10 cellular contexts compared by ENCODE assay signal in genomic region chr3:149487598-149488197, GRCh38. TPM values are rescaled to one million over a fixed set of nuclear protein-coding genes. Genes with fewer than 3 reads are reported as not detected.
DNase-seq lines count a peak whose midpoint lies in the region; ATAC-seq and TF ChIP-seq lines count a peak whose summit lies in the region.
"Had no signal": no experiment of that assay in that cellular context is flagged by ENCODE, and none has a peak within 500 bp of the region (broad histone marks: within the 10 kb centered on the region; RNA-seq: fewer than 3 reads in every experiment).

No MANE protein-coding gene starts in this region.

- ATAC-seq in activated CD4-positive, alpha-beta T cell treated with anti-CD3 and anti-CD28 coated beads for 36 hours = peak; percentile 36

- CTCF ChIA-PET in activated CD4-positive, alpha-beta T cell treated with anti-CD3 and anti-CD28 coated beads for 36 hours (lab: Charles Lee) = interaction anchor here (0.6 to 1.9 kb wide), 3 partner anchors 8 to 142 kb away, joined by 4 to 6 read pairs (median 5); no protein-coding TSS in a partner anchor

- no peak overlapping the region for H3K27ac ChIP-seq in tibial artery

- DNase-seq in activated CD4-positive, alpha-beta T cell treated with anti-CD3 and anti-CD28 coated beads for 36 hours = peak; percentile 64
- no peak for DNase-seq in activated CD4-positive, alpha-beta T cell treated with anti-CD3 and anti-CD28 coated beads, Interleukin-2, amount 50 U/mL, for 1 hour
- DNase-seq in HFF-Myc (ENCODE audit: extremely low read depth, low read depth) (no peak), RKO (ENCODE audit: low spot score) (peak; percentile 41), epithelial cell of esophagus (ENCODE audit: low read depth) (no peak), type B pancreatic cell (ENCODE audit: extremely low spot score, unreplicated experiment) (no peak), tibial artery (no peak), GM19238 (ENCODE audit: insufficient read length, low spot score) (no peak)

- no peaks in the 10 kb centered on the region for H3K4me1 Mint-ChIP-seq in activated CD4-positive, alpha-beta T cell treated with anti-CD3 and anti-CD28 coated beads for 36 hours
- no peaks in the 10 kb centered on the region for H3K4me1 Mint-ChIP-seq in type B pancreatic cell (ENCODE audit: unreplicated experiment)
- H3K4me1 Mint-ChIP-seq: activated naive CD4-positive, alpha-beta T cell treated with anti-CD3 and anti-CD28 coated beads, Interleukin-2, amount 50 U/mL, for 24 hours had no signal

- H3K9me3 ChIP-seq in tibial artery = no peaks in the 10 kb centered on the region

- H3K36me3 Mint-ChIP-seq in activated CD4-positive, alpha-beta T cell treated with anti-CD3 and anti-CD28 coated beads for 36 hours (ENCODE audit: low read depth) = no peaks in the 10 kb centered on the region
- no peaks in the 10 kb centered on the region for H3K36me3 Mint-ChIP-seq in type B pancreatic cell
- H3K36me3 Mint-ChIP-seq: activated naive CD4-positive, alpha-beta T cell treated with anti-CD3 and anti-CD28 coated beads, Interleukin-2, amount 50 U/mL, for 24 hours had no signal

- H3K4me3 ChIP-seq in HFF-Myc (replicated peaks; ENCODE audit: low read depth, low read length) = no peak overlapping the region
- no peak overlapping the region for H3K4me3 ChIP-seq in epithelial cell of esophagus (ENCODE audit: low read length)
- no peak overlapping the region for H3K4me3 ChIP-seq in tibial artery

- H3K4me1 ChIP-seq in tibial artery = peaks cover 0 to 30% (median 15%) of the 10 kb centered on the region in 4 donors

- intact Hi-C loops in activated CD4-positive, alpha-beta T cell treated with anti-CD3 and anti-CD28 coated beads for 36 hours (cut with DNase I, micrococcal nuclease) = loop anchor here in 1 of 2 experiments (10.0 kb wide), 1 partner anchor 533 kb away; no protein-coding TSS in a partner anchor
- intact Hi-C loops in tibial artery (cut with DNase I; ENCODE audit: low total_unique reads) = loop anchor here (10.0 kb wide), 1 partner anchor 213 kb away; no protein-coding TSS in a partner anchor

- no peak overlapping the region for H3K4me3 Mint-ChIP-seq in activated CD4-positive, alpha-beta T cell treated with anti-CD3 and anti-CD28 coated beads for 36 hours
- H3K4me3 Mint-ChIP-seq in type B pancreatic cell = no peak overlapping the region
- H3K4me3 Mint-ChIP-seq: activated naive CD4-positive, alpha-beta T cell treated with anti-CD3 and anti-CD28 coated beads, Interleukin-2, amount 50 U/mL, for 24 hours had no signal

- no peak overlapping the region for H3K27ac Mint-ChIP-seq in activated CD4-positive, alpha-beta T cell treated with anti-CD3 and anti-CD28 coated beads for 36 hours
- no peak overlapping the region for H3K27ac Mint-ChIP-seq in type B pancreatic cell
- H3K27ac Mint-ChIP-seq: activated naive CD4-positive, alpha-beta T cell treated with anti-CD3 and anti-CD28 coated beads, Interleukin-2, amount 50 U/mL, for 24 hours had no signal

- TF ChIP-seq CTCF in HFF-Myc (IDR thresholded peaks at IDR 0.05; ENCODE audit: low read depth, low read length, missing control alignments) (peak; percentile 56), epithelial cell of esophagus (IDR thresholded peaks at IDR 0.05; ENCODE audit: insufficient read depth, low read depth, low read length, missing control alignments) (peak; percentile 40), type B pancreatic cell (conservative IDR thresholded peaks at IDR 0.05) (peak; percentile 65), tibial artery (IDR thresholded peaks at IDR 0.05) (peak in 1 of 2 experiments; percentile 11)

- no peaks in the 10 kb centered on the region for H3K36me3 ChIP-seq in tibial artery

- peaks cover 13% of the 10 kb centered on the region for H3K27me3 Mint-ChIP-seq in activated CD4-positive, alpha-beta T cell treated with anti-CD3 and anti-CD28 coated beads for 36 hours
- peaks cover 4% of the 10 kb centered on the region for H3K27me3 Mint-ChIP-seq in type B pancreatic cell

- no peaks in the 10 kb centered on the region for H3K9me3 Mint-ChIP-seq in activated CD4-positive, alpha-beta T cell treated with anti-CD3 and anti-CD28 coated beads for 36 hours (ENCODE audit: low read depth)
- H3K9me3 Mint-ChIP-seq in type B pancreatic cell = peaks cover 6% of the 10 kb centered on the region

- no peaks in the 10 kb centered on the region for H3K27me3 ChIP-seq in tibial artery

- POLR2A ChIA-PET in activated CD4-positive, alpha-beta T cell treated with anti-CD3 and anti-CD28 coated beads for 36 hours (lab: Charles Lee) = no interaction called here

RNA-seq across cellular contexts. Expression of gene TM4SF4, which starts 13.2 kb away (rescaled TPM):
- not detected for total RNA-seq in activated CD4-positive, alpha-beta T cell treated with anti-CD3 and anti-CD28 coated beads for 36 hours
- 18.1 and 97.1 TPM in 2 replicates for total RNA-seq in type B pancreatic cell (ENCODE audit: low replicate concordance)
- total RNA-seq: skeletal muscle tissue had no signal

Comparison
In these comparisons a context has a peak if more than half of its experiments do, and no peak if none do; other contexts are left out.
1. DNase-seq: peak in activated CD4-positive, alpha-beta T cell treated with anti-CD3 and anti-CD28 coated beads for 36 hours (single experiment) and RKO (single experiment); none in activated CD4-positive, alpha-beta T cell treated with anti-CD3 and anti-CD28 coated beads, Interleukin-2, amount 50 U/mL, for 1 hour (single experiment), HFF-Myc (single experiment), epithelial cell of esophagus (single experiment), type B pancreatic cell (single experiment), tibial artery (0 of 2) and GM19238 (single experiment).
2. RNA of gene TM4SF4, which starts 13.2 kb away (total RNA-seq): 18.1 to 97.1 TPM in type B pancreatic cell; not detected in activated CD4-positive, alpha-beta T cell treated with anti-CD3 and anti-CD28 coated beads for 36 hours; every median in the first group is over 10 times any median in the second.